25 cellular contexts compared by ENCODE assay signal in the genomic region with DNA sequence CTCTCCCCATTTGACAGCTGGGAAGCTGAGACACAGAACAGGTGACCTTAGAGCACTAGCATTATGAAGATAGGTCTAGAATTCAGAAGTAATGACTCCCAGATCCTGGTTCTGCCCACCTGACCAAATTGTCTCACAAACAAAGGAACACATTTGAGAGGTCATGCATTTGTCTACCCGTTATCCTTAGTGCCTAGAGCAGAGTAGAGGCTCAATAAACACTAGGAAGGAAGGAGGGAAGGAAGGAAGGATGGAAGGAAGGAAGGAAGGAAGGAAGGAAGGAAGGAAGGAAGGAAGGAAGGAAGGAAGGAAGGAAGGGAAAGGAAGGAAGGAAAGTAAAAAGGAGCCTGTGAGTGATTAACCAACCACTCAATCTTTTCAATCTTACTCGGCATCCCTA.
"Had no signal": no experiment of that assay in that cellular context is flagged by ENCODE, and none has a peak within 500 bp of the region (broad histone marks: within the 10 kb centered on the region; RNA-seq: fewer than 3 reads in every experiment).

No MANE protein-coding gene starts in this region.

- H3K9me3 ChIP-seq: heart right ventricle, mucosa of descending colon, pancreas, suprapubic skin, thyroid gland had no signal

- H3K9ac ChIP-seq: neural progenitor cell had no signal

- ATAC-seq: esophagus mucosa; heart right ventricle; mucosa of descending colon; naive thymus-derived CD8-positive, alpha-beta T cell; pancreas; right cardiac atrium; stimulated activated effector memory CD8-positive, alpha-beta T cell treated with anti-CD3 and anti-CD28 coated beads, Interleukin-12 subunit alpha, Interleukin-12 subunit beta, amount 100 ng/mL, for 72 hours; stimulated activated naive CD8-positive, alpha-beta T cell treated with anti-CD3 and anti-CD28 coated beads, Interleukin-15, Interleukin-2, amounts not matched to agents 100 U/mL and 50 U/mL, for 24 hours had no signal

- H3K4me1 ChIP-seq: heart right ventricle, neural progenitor cell, pancreas, suprapubic skin, thyroid gland had no signal

- H3K4me3 Mint-ChIP-seq: naive thymus-derived CD8-positive, alpha-beta T cell; neural progenitor cell; stimulated activated effector memory CD8-positive, alpha-beta T cell treated with anti-CD3 and anti-CD28 coated beads, Interleukin-12 subunit alpha, Interleukin-12 subunit beta, amount 100 ng/mL, for 72 hours; type B pancreatic cell had no signal

- H3K36me3 ChIP-seq: heart right ventricle, neural progenitor cell, pancreas, suprapubic skin, thyroid gland had no signal

- H3K4me1 Mint-ChIP-seq: naive thymus-derived CD8-positive, alpha-beta T cell; stimulated activated effector memory CD8-positive, alpha-beta T cell treated with anti-CD3 and anti-CD28 coated beads, Interleukin-12 subunit alpha, Interleukin-12 subunit beta, amount 100 ng/mL, for 72 hours had no signal

- H3K27ac Mint-ChIP-seq: naive thymus-derived CD8-positive, alpha-beta T cell; neural progenitor cell; progenitor cell of endocrine pancreas; stimulated activated effector memory CD8-positive, alpha-beta T cell treated with anti-CD3 and anti-CD28 coated beads, Interleukin-12 subunit alpha, Interleukin-12 subunit beta, amount 100 ng/mL, for 72 hours; type B pancreatic cell had no signal

- FAIRE-seq: endometrium, frontal cortex, islet of Langerhans, pancreas, urothelium cell line had no signal

- H2AFZ ChIP-seq: neural progenitor cell had no signal

- H3K27ac ChIP-seq: heart right ventricle, neural progenitor cell, pancreas, suprapubic skin, thyroid gland had no signal

- H3K27me3 ChIP-seq: dorsolateral prefrontal cortex, neural progenitor cell, thyroid gland had no signal

- DNase-seq: cortex of kidney; dorsolateral prefrontal cortex; effector CD8-positive, alpha-beta T cell; heart right ventricle; hypothalamus; kidney glomerular epithelial cell; mucosa of descending colon; naive thymus-derived CD8-positive, alpha-beta T cell; nucleus accumbens; pancreas; right cardiac atrium; stimulated activated CD4-positive, alpha-beta T cell treated with anti-CD3 and anti-CD28 coated beads, Interleukin-4, amount 100 ng/mL, for 1 hour; stimulated activated CD8-positive, alpha-beta memory T cell treated with anti-CD3 and anti-CD28 coated beads, Interleukin-4, amount 100 ng/mL, for 48 hours; stimulated activated naive CD8-positive, alpha-beta T cell treated with anti-CD3 and anti-CD28 coated beads, Interleukin-15, Interleukin-2, amounts not matched to agents 100 U/mL and 50 U/mL, for 24 hours; thyroid gland had no signal

- H3K36me3 Mint-ChIP-seq: naive thymus-derived CD8-positive, alpha-beta T cell; neural progenitor cell; stimulated activated effector memory CD8-positive, alpha-beta T cell treated with anti-CD3 and anti-CD28 coated beads, Interleukin-12 subunit alpha, Interleukin-12 subunit beta, amount 100 ng/mL, for 72 hours had no signal

- H3K4me2 ChIP-seq: neural progenitor cell had no signal

- H3K4me3 ChIP-seq: dorsolateral prefrontal cortex, heart right ventricle, mucosa of descending colon, neural progenitor cell, pancreas, suprapubic skin, thyroid gland had no signal

- H3K9me3 Mint-ChIP-seq: neural progenitor cell; stimulated activated effector memory CD8-positive, alpha-beta T cell treated with anti-CD3 and anti-CD28 coated beads, Interleukin-12 subunit alpha, Interleukin-12 subunit beta, amount 100 ng/mL, for 72 hours; type B pancreatic cell had no signal
